Comparison of ENCODE assay signal across 10 cellular contexts in genomic region chr3:144162042-144162441, GRCh38.
A peak's percentile ranks its signal among the peaks of the same experiment; 100 is the strongest.
DNase-seq lines count a peak whose midpoint lies in the region; ATAC-seq and TF ChIP-seq lines count a peak whose summit lies in the region.
"Had no signal": no experiment of that assay in that cellular context is flagged by ENCODE, and none has a peak within 500 bp of the region (broad histone marks: within the 10 kb centered on the region; RNA-seq: fewer than 3 reads in every experiment).

No MANE protein-coding gene starts in this region.

- CTCF ChIA-PET in RWPE1 (lab: Yijun Ruan, JAX), result no interaction called here

- no peaks in the 10 kb centered on the region for H3F3A ChIP-seq in smooth muscle cell (ENCODE audit: low read depth)

- TF ChIP-seq CTCF in RWPE1 (conservative IDR thresholded peaks at IDR 0.05; ENCODE audit: low read depth) (no peak), fibroblast of pulmonary artery (IDR thresholded peaks at IDR 0.05; ENCODE audit: low read length, missing control alignments) (no peak), smooth muscle cell (IDR thresholded peaks at IDR 0.05; ENCODE audit: borderline replicate concordance, insufficient read depth, poor library complexity, severe bottlenecking) (no peak)

- DNase-seq in NCI-H345 (lab: John Stamatoyannopoulos, UW) (peak; percentile 22), NCI-H345 treated with DMSO at 0.1 percent for 48 hours (lab: John Stamatoyannopoulos, UW; ENCODE audit: unreplicated experiment) (no peak), RWPE1 (ENCODE audit: low spot score) (peak; percentile 16), fibroblast of pulmonary artery (ENCODE audit: low read depth) (peak; percentile 71), smooth muscle cell (lab: John Stamatoyannopoulos, UW; ENCODE audit: unreplicated experiment) (no peak), GM03348 (ENCODE audit: low spot score) (no peak), GOT3 (lab: John Stamatoyannopoulos, UW) (no peak)
- DNase-seq: ACHN had no signal

- H3K4me3 ChIP-seq in fibroblast of pulmonary artery (replicated peaks; ENCODE audit: low read depth, low read length) (no peak overlapping the region), smooth muscle cell (no peak overlapping the region)

- 62% methylated on average over 1 of the region's 1 CpG for WGBS in smooth muscle cell (ENCODE audit: low lambda C conversion rate)

- POLR2A ChIA-PET in RWPE1 (lab: Yijun Ruan, JAX; ENCODE audit: low non-redundant PET), result no interaction called here

- H3K27ac ChIP-seq in RWPE1 (no peak overlapping the region), smooth muscle cell (ENCODE audit: low read depth) (peak overlapping the region; percentile 10)

- no peak overlapping the region for H3K9ac ChIP-seq in smooth muscle cell (ENCODE audit: low read depth)

- H3K4me1 ChIP-seq in smooth muscle cell (ENCODE audit: low read depth), result no peaks in the 10 kb centered on the region

- no peaks in the 10 kb centered on the region for H3K79me2 ChIP-seq in smooth muscle cell (ENCODE audit: low read depth)

- H3K36me3 ChIP-seq in smooth muscle cell (ENCODE audit: low read depth), result no peaks in the 10 kb centered on the region

- H3K27me3 ChIP-seq in smooth muscle cell (ENCODE audit: low read depth), result no peaks in the 10 kb centered on the region

- ATAC-seq in HG02610 (IDR thresholded peaks at IDR 0.05; ENCODE audit: unreplicated experiment), result no peak
- ATAC-seq: natural killer cell treated with Interleukin-12 subunit alpha and Interleukin-12 subunit beta and Interleukin-15 and Interleukin-18, amount 100 ng/mL, for 72 hours had no signal

- H3K9me3 ChIP-seq in smooth muscle cell (replicated peaks; ENCODE audit: low read depth), result no peaks in the 10 kb centered on the region

- H2AFZ ChIP-seq in smooth muscle cell (ENCODE audit: low read depth), result no peak overlapping the region

- H4K20me1 ChIP-seq in smooth muscle cell (ENCODE audit: low read depth), result no peaks in the 10 kb centered on the region

- peak overlapping the region; percentile 27 for H3K4me2 ChIP-seq in smooth muscle cell

Comparison
In these comparisons a context has a peak if more than half of its experiments do, and no peak if none do; other contexts are left out.
1. DNase-seq: peak in NCI-H345 (single experiment), RWPE1 (single experiment) and fibroblast of pulmonary artery (single experiment); none in NCI-H345 treated with DMSO at 0.1 percent for 48 hours (single experiment), smooth muscle cell (single experiment), GM03348 (single experiment) and GOT3 (single experiment).